Comparison of ENCODE assay signal across 6 cellular contexts in genomic region chr15:28514128-28514527, GRCh38. TPM values are rescaled to one million over a fixed set of nuclear protein-coding genes. Genes with fewer than 3 reads are reported as not detected.
"Had no signal": no experiment of that assay in that cellular context is flagged by ENCODE, and none has a peak within 500 bp of the region (broad histone marks: within the 10 kb centered on the region; RNA-seq: fewer than 3 reads in every experiment).

No MANE protein-coding gene starts in this region.

RNA-seq across cellular contexts. Expression of gene GOLGA8G, which starts 18.6 kb away (rescaled TPM):
- total RNA-seq: GM23338, H1, H9, HT-29, IMR-90 had no signal

RNA-seq across cellular contexts. Expression of gene GOLGA6L25, which starts 39.2 kb away (rescaled TPM):
- total RNA-seq: GM23338, H1, H9, HT-29, IMR-90, K562 had no signal
